ENCODE assay signal across 17 cellular contexts in the genomic region with DNA sequence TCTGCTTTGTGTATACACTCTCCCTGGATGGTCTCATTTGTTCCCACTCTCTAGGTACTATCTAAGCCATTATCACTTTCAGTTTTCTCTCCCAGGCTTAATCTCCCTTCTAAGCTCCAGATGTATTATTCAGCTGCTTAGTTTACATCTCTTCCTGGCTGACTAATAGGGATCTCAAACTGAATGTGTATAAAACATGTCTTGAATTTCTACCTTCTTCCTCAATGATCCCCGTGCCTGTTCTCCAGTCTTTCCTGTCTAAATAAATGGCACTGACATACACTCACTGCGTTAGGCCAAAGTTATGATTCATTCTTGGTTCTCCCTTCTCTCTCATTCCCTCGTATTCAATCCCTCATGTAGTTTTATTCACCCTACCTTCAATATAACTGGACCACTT.
DNase-seq lines count a peak whose midpoint lies in the region; ATAC-seq and TF ChIP-seq lines count a peak whose summit lies in the region.
"Had no signal": no experiment of that assay in that cellular context is flagged by ENCODE, and none has a peak within 500 bp of the region (broad histone marks: within the 10 kb centered on the region; RNA-seq: fewer than 3 reads in every experiment).

No MANE protein-coding gene starts in this region.

- 82% methylated on average over 3 of the region's 3 CpGs for WGBS in right cardiac atrium
- 81% methylated on average over 3 of the region's 3 CpGs for WGBS in prostate gland

- H3K36me3 ChIP-seq in PC-9 (ENCODE audit: low read depth) = no peaks in the 10 kb centered on the region
- H3K36me3 ChIP-seq in prostate gland = no peaks in the 10 kb centered on the region

- TF ChIP-seq POLR2A in prostate gland (IDR thresholded peaks at IDR 0.05) = no peak

- H4K20me1 ChIP-seq in PC-9 (ENCODE audit: insufficient read depth) = no peaks in the 10 kb centered on the region

- H3K4me1 ChIP-seq in PC-9 (replicated peaks; ENCODE audit: insufficient read depth) (no peaks in the 10 kb centered on the region), right cardiac atrium (ENCODE audit: control insufficient read depth, insufficient read depth, low read length) (no peaks in the 10 kb centered on the region), prostate gland (replicated peaks) (no peaks in the 10 kb centered on the region)

- no peaks in the 10 kb centered on the region for H3K9me2 ChIP-seq in PC-9 (ENCODE audit: insufficient read depth)

- TF ChIP-seq CTCF in PC-9 (conservative IDR thresholded peaks at IDR 0.05) = no peak
- no peak for TF ChIP-seq CTCF in epithelial cell of esophagus (IDR thresholded peaks at IDR 0.05; ENCODE audit: insufficient read depth, low read depth, low read length, missing control alignments)
- TF ChIP-seq CTCF in prostate gland (IDR thresholded peaks at IDR 0.05) = no peak

- H3K79me2 ChIP-seq in PC-9 (ENCODE audit: low read depth) = no peaks in the 10 kb centered on the region

- no TSS peak for BruUV-seq in PC-9 (replicated peaks; lab: Mats Ljungman, UMichigan)

- peak overlapping the region; percentile 4; the same call in 1 of the 2 replicates for H3K4me2 ChIP-seq in PC-9

- intact Hi-C loops in PC-9 (cut with micrococcal nuclease; ENCODE audit: unreplicated experiment) = no loop called here
- intact Hi-C loops in right cardiac atrium (cut with DNase I) = no loop called here
- intact Hi-C loops in prostate gland (cut with DNase I) = no loop called here

- peak; percentile 41 for DNase-seq in HCEC 1CT
- DNase-seq in PC-9 = no peak
- peak; percentile 7 for DNase-seq in epithelial cell of esophagus (ENCODE audit: low read depth)
- DNase-seq in RPMI8226 = no peak
- DNase-seq in right cardiac atrium = no peak
- no peak for DNase-seq in SKM-1 (lab: John Stamatoyannopoulos, UW; ENCODE audit: unreplicated experiment)
- no peak for DNase-seq in prostate gland (ENCODE audit: low spot score)
- DNase-seq: DMS53, Kasumi-1, NCI-H1105 treated with DMSO at 0.1 percent for 48 hours, NCI-H1694 treated with DMSO at 0.1 percent for 48 hours, NCI-H446, NCI-H69, Right ventricle myocardium superior, T-cell had no signal

- H3K9me3 ChIP-seq in PC-9 (ENCODE audit: insufficient read depth, low read depth) (no peaks in the 10 kb centered on the region), right cardiac atrium (ENCODE audit: control insufficient read depth, low read length) (no peaks in the 10 kb centered on the region), prostate gland (no peaks in the 10 kb centered on the region)

- H3K27me3 ChIP-seq in PC-9 (ENCODE audit: insufficient read depth, low read depth) (no peaks in the 10 kb centered on the region), right cardiac atrium (ENCODE audit: control insufficient read depth, insufficient read depth) (no peaks in the 10 kb centered on the region), prostate gland (replicated peaks; ENCODE audit: insufficient read depth) (no peaks in the 10 kb centered on the region)

- H3K4me3 ChIP-seq in PC-9 (no peak overlapping the region), epithelial cell of esophagus (ENCODE audit: low read length) (no peak overlapping the region), right cardiac atrium (ENCODE audit: low read length) (no peak overlapping the region), prostate gland (no peak overlapping the region)
- H3K4me3 ChIP-seq: SK-N-MC had no signal

- no peak for ATAC-seq in right cardiac atrium
- ATAC-seq: HCT116, T-cell had no signal

- no peak overlapping the region for H2AFZ ChIP-seq in PC-9

- CTCF ChIA-PET in PC-9 (lab: Charles Lee) = no interaction called here

- POLR2A ChIA-PET in PC-9 (lab: Charles Lee; ENCODE audit: unreplicated experiment) = no interaction called here

- H3K27ac ChIP-seq in PC-9 (no peak overlapping the region), right cardiac atrium (ENCODE audit: low read length) (no peak overlapping the region), prostate gland (no peak overlapping the region)
- H3K27ac ChIP-seq: SK-N-MC had no signal

- no peaks in the 10 kb centered on the region for H3F3A ChIP-seq in PC-9 (ENCODE audit: insufficient read depth, low read depth)

Comparison
In these comparisons a context has a peak if more than half of its experiments do, and no peak if none do; other contexts are left out.
1. DNase-seq: peak in HCEC 1CT (single experiment) and epithelial cell of esophagus (single experiment); none in PC-9 (0 of 2), RPMI8226 (single experiment), right cardiac atrium (0 of 3), SKM-1 (single experiment) and prostate gland (single experiment).